31 cellular contexts compared by ENCODE assay signal in the genomic region with DNA sequence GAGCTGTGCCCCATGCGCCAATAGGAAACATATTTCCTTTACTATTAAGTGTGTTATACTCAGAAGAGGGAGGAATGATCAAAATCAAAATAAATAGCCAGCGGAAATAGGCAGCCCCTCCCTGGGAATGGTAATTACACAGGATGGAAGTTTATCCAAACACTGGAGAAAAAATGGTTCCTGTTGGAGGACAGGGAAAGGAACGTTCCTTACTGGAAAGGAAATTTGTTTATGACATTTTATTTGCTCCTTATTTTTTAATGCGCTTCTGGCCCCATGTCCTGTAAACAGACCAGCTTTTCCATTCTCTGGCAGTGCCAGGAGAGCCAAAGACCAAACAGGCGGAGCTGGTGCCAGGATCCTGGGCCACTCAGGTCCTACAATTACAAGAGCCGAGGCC.
DNase-seq lines count a peak whose midpoint lies in the region; ATAC-seq and TF ChIP-seq lines count a peak whose summit lies in the region.
"Had no signal": no experiment of that assay in that cellular context is flagged by ENCODE, and none has a peak within 500 bp of the region (broad histone marks: within the 10 kb centered on the region; RNA-seq: fewer than 3 reads in every experiment).

No MANE protein-coding gene starts in this region.

- TF ChIP-seq CTCF in C4-2B (conservative IDR thresholded peaks at IDR 0.05) (no peak), LNCaP clone FGC (IDR thresholded peaks at IDR 0.05; ENCODE audit: control insufficient read depth, extremely low read depth, insufficient read depth) (no peak), brain microvascular endothelial cell (IDR thresholded peaks at IDR 0.05; ENCODE audit: low read depth, low read length, missing control alignments) (no peak), osteocyte (IDR thresholded peaks at IDR 0.05) (no peak)

- no peaks in the 10 kb centered on the region for H3K27me3 ChIP-seq in brain microvascular endothelial cell (replicated peaks)
- H3K27me3 ChIP-seq: dorsolateral prefrontal cortex, right atrium auricular region, upper lobe of right lung had no signal

- no peaks in the 10 kb centered on the region for H3K27me3 Mint-ChIP-seq in osteocyte (ENCODE audit: unreplicated experiment)
- no peaks in the 10 kb centered on the region for H3K27me3 Mint-ChIP-seq in activated T-helper 17 cell treated with anti-CD3 and anti-CD28 coated beads, Interleukin-2, amount 50 U/mL, for 72 hours
- H3K27me3 Mint-ChIP-seq: activated CD4-positive, alpha-beta T cell treated with anti-CD3 and anti-CD28 coated beads, Interleukin-2, amount 10 ng/mL, durations not matched to agents 24 days and 14 days; brain; CD4-positive, alpha-beta T cell; naive B cell had no signal

- H3K36me3 Mint-ChIP-seq in osteocyte (ENCODE audit: unreplicated experiment) = no peaks in the 10 kb centered on the region
- no peaks in the 10 kb centered on the region for H3K36me3 Mint-ChIP-seq in activated T-helper 17 cell treated with anti-CD3 and anti-CD28 coated beads, Interleukin-2, amount 50 U/mL, for 72 hours (ENCODE audit: low read depth)
- H3K36me3 Mint-ChIP-seq: brain, immature natural killer cell, naive B cell had no signal

- no peak for ATAC-seq in activated T-helper 17 cell treated with anti-CD3 and anti-CD28 coated beads, Interleukin-2, amount 50 U/mL, for 72 hours (replicated peaks)
- ATAC-seq: activated T-cell treated with anti-CD3 and anti-CD28 coated beads, Interleukin-2, amount 50 U/mL, for 4 hours; left lobe of liver; Right ventricle myocardium inferior; upper lobe of right lung had no signal

- peak overlapping the region; percentile 46 for H3K27ac Mint-ChIP-seq in osteocyte (ENCODE audit: unreplicated experiment)
- H3K27ac Mint-ChIP-seq in activated T-helper 17 cell treated with anti-CD3 and anti-CD28 coated beads, Interleukin-2, amount 50 U/mL, for 72 hours = no peak overlapping the region
- H3K27ac Mint-ChIP-seq: activated CD4-positive, alpha-beta T cell treated with anti-CD3 and anti-CD28 coated beads, Interleukin-2, amount 10 ng/mL, durations not matched to agents 24 days and 14 days; brain; CD4-positive, alpha-beta T cell; immature natural killer cell had no signal

- DNase-seq in LNCaP clone FGC (ENCODE audit: low read depth) = peak; percentile 64
- DNase-seq in brain microvascular endothelial cell = no peak
- no peak for DNase-seq in osteocyte (ENCODE audit: extremely low spot score, unreplicated experiment)
- DNase-seq in activated T-cell treated with anti-CD3 and anti-CD28 coated beads for 4 hours = no peak
- DNase-seq in NCI-H1930 (lab: John Stamatoyannopoulos, UW) = no peak
- DNase-seq in NCI-H526 treated with DMSO at 0.1 percent for 48 hours (lab: John Stamatoyannopoulos, UW) = no peak
- DNase-seq: activated CD4-positive, alpha-beta T cell treated with anti-CD3 and anti-CD28 coated beads, Interleukin-2, amount 10 ng/mL, durations not matched to agents 24 days and 14 days; activated naive CD4-positive, alpha-beta T cell treated with Interleukin-2 at 50 U/mL for 16 hours; activated T-cell treated with anti-CD3 and anti-CD28 coated beads, Interleukin-2, amount 50 U/mL, for 4 hours; CD4-positive, alpha-beta T cell; dorsolateral prefrontal cortex; H7; hypothalamus; immature natural killer cell; naive B cell; NCI-H1105 treated with DMSO at 0.1 percent for 48 hours; NCI-H2029; NCI-H2227 treated with DMSO at 0.1 percent for 48 hours; NCI-H82; stimulated activated CD4-positive, alpha-beta T cell treated with anti-CD3 and anti-CD28 coated beads, Interleukin-1b, Interleukin-23, amount 100 ng/mL, for 48 hours; stimulated activated CD8-positive, alpha-beta memory T cell treated with anti-CD3 and anti-CD28 coated beads, Interleukin-4, amount 100 ng/mL, for 48 hours; upper lobe of right lung; WERI-Rb-1 had no signal

- in situ Hi-C loops in brain microvascular endothelial cell (cut with HindIII; ENCODE audit: low pct_ligation_motif_present, low sequenced_read_pairs) = no loop called here

- H3K4me3 Mint-ChIP-seq in osteocyte (ENCODE audit: unreplicated experiment) = no peak overlapping the region
- H3K4me3 Mint-ChIP-seq in activated T-helper 17 cell treated with anti-CD3 and anti-CD28 coated beads, Interleukin-2, amount 50 U/mL, for 72 hours = no peak overlapping the region
- H3K4me3 Mint-ChIP-seq: activated CD4-positive, alpha-beta T cell treated with anti-CD3 and anti-CD28 coated beads, Interleukin-2, amount 10 ng/mL, durations not matched to agents 24 days and 14 days; activated T-cell treated with anti-CD3 and anti-CD28 coated beads, Interleukin-2, amount 50 U/mL, for 4 hours; brain; CD4-positive, alpha-beta T cell; immature natural killer cell; naive B cell had no signal

- H3K4me1 Mint-ChIP-seq in osteocyte (ENCODE audit: unreplicated experiment) = peaks cover 30% of the 10 kb centered on the region
- H3K4me1 Mint-ChIP-seq in activated T-helper 17 cell treated with anti-CD3 and anti-CD28 coated beads, Interleukin-2, amount 50 U/mL, for 72 hours = peaks cover 5% of the 10 kb centered on the region
- H3K4me1 Mint-ChIP-seq: activated CD4-positive, alpha-beta T cell treated with anti-CD3 and anti-CD28 coated beads, Interleukin-2, amount 10 ng/mL, durations not matched to agents 24 days and 14 days; immature natural killer cell; naive B cell had no signal

- H3K36me3 ChIP-seq in brain microvascular endothelial cell (replicated peaks) = no peaks in the 10 kb centered on the region
- H3K36me3 ChIP-seq: right atrium auricular region, upper lobe of right lung, WERI-Rb-1 had no signal

- H3K4me3 ChIP-seq in LNCaP clone FGC (ENCODE audit: low read depth, low read length) (no peak overlapping the region), brain microvascular endothelial cell (ENCODE audit: low read depth, low read length) (no peak overlapping the region)
- H3K4me3 ChIP-seq: dorsolateral prefrontal cortex, right atrium auricular region, smooth muscle cell, upper lobe of right lung had no signal

- H3K9me3 Mint-ChIP-seq in osteocyte (ENCODE audit: unreplicated experiment) = no peaks in the 10 kb centered on the region
- no peaks in the 10 kb centered on the region for H3K9me3 Mint-ChIP-seq in activated T-helper 17 cell treated with anti-CD3 and anti-CD28 coated beads, Interleukin-2, amount 50 U/mL, for 72 hours
- H3K9me3 Mint-ChIP-seq: activated CD4-positive, alpha-beta T cell treated with anti-CD3 and anti-CD28 coated beads, Interleukin-2, amount 10 ng/mL, durations not matched to agents 24 days and 14 days; activated T-cell treated with anti-CD3 and anti-CD28 coated beads, Interleukin-2, amount 50 U/mL, for 4 hours; CD4-positive, alpha-beta T cell had no signal

- H3K27ac ChIP-seq in C4-2B (peak overlapping the region; percentile 72), brain microvascular endothelial cell (peak overlapping the region; percentile 70)
- H3K27ac ChIP-seq: dorsolateral prefrontal cortex, parathyroid adenoma, right atrium auricular region, upper lobe of right lung, WERI-Rb-1 had no signal
